ENCODE assay signal across 17 cellular contexts in genomic region chr20:40628877-40629276, GRCh38.
A peak's percentile ranks its signal among the peaks of the same experiment; 100 is the strongest.
DNase-seq lines count a peak whose midpoint lies in the region; ATAC-seq, FAIRE-seq and TF ChIP-seq lines count a peak whose summit lies in the region.
"Had no signal": no experiment of that assay in that cellular context is flagged by ENCODE, and none has a peak within 500 bp of the region (broad histone marks: within the 10 kb centered on the region; RNA-seq: fewer than 3 reads in every experiment).

No MANE protein-coding gene starts in this region.

- POLR2A ChIA-PET in H1 (lab: Charles Lee; ENCODE audit: partially characterized antibody): no interaction called here

- TF ChIP-seq CTCF in RWPE2 (IDR thresholded peaks at IDR 0.05; ENCODE audit: poor library complexity, severe bottlenecking) (no peak), H1 (IDR thresholded peaks at IDR 0.05; ENCODE audit: control extremely low read depth in 1 of 3, insufficient read depth in 1 of 3, low read depth in 1 of 3, low read length in 3 of 3) (no peak), lung (IDR thresholded peaks at IDR 0.05; ENCODE audit: control extremely low read depth, extremely low read depth) (no peak)

- no peaks in the 10 kb centered on the region for H3K79me1 ChIP-seq in H1 (ENCODE audit: low read depth, low read length)

- H3K9ac ChIP-seq in H1 (replicated peaks in 1 of 4; ENCODE audit: extremely low read depth in 1 of 4, low read depth in 3 of 4, low read length in 3 of 4): no peak overlapping the region

- no peaks in the 10 kb centered on the region for H4K20me1 ChIP-seq in H1 (replicated peaks in 1 of 2; ENCODE audit: control insufficient read depth in 1 of 2, insufficient read depth in 2 of 2, low read length in 2 of 2)

- TF ChIP-seq RAD21 in H1 (IDR thresholded peaks at IDR 0.05 in 1 of 2, conservative IDR thresholded peaks at IDR 0.05 in 1 of 2; ENCODE audit: low read depth in 2 of 2, low read length in 2 of 2): no peak

- H3K4me1 ChIP-seq in RWPE2 (ENCODE audit: insufficient read depth, poor library complexity, severe bottlenecking) (no peaks in the 10 kb centered on the region), H1 (replicated peaks in 1 of 4; ENCODE audit: control insufficient read depth in 3 of 4, insufficient read depth in 4 of 4, low read length in 3 of 4) (0 out of 7 replicates have a peak, but pooled peaks cover 0 to 2% (median 0%) of the 10 kb centered on the region in 4 experiments), lung (ENCODE audit: control insufficient read depth in 2 of 2, insufficient read depth in 2 of 2, low read length in 2 of 2) (peaks cover 0 to 4% of the 10 kb centered on the region in 2 donors)

- TF ChIP-seq EP300 in H1 (IDR thresholded peaks at IDR 0.05; ENCODE audit: borderline replicate concordance in 1 of 2, low read depth in 2 of 2, low read length in 2 of 2): no peak

- H3K9me3 ChIP-seq in RWPE2 (ENCODE audit: severe bottlenecking) (no peaks in the 10 kb centered on the region), H1 (ENCODE audit: insufficient read depth in 2 of 2, low read depth in 1 of 2, low read length in 1 of 2) (peaks cover 0 to 2% of the 10 kb centered on the region in 2 experiments; a peak in 1 of 4 replicates), lung (ENCODE audit: control insufficient read depth in 2 of 2, insufficient read depth in 1 of 2, low read length in 1 of 2) (no peaks in the 10 kb centered on the region)

- H3K4me3 Mint-ChIP-seq in activated T-helper 1 cell treated with anti-CD3 and anti-CD28 coated beads, Interleukin-12 subunit alpha, Interleukin-12 subunit beta, Interleukin-2, Interleukin-4 antibody, amounts not matched to agents 30 ng/mL and 10 ng/mL and 1 ng/mL, durations not matched to agents 14 hours and 24 hours and 36 hours: no peak overlapping the region
- H3K4me3 Mint-ChIP-seq: H9 had no signal

- no peak overlapping the region for H3K18ac ChIP-seq in H1 (ENCODE audit: extremely low read depth, low read length)

- H3K36me3 Mint-ChIP-seq in activated T-helper 1 cell treated with anti-CD3 and anti-CD28 coated beads, Interleukin-12 subunit alpha, Interleukin-12 subunit beta, Interleukin-2, Interleukin-4 antibody, amounts not matched to agents 30 ng/mL and 10 ng/mL and 1 ng/mL, durations not matched to agents 14 hours and 24 hours and 36 hours (ENCODE audit: low read depth): no peaks in the 10 kb centered on the region
- H3K36me3 Mint-ChIP-seq: CD14-positive monocyte had no signal

- no peak overlapping the region for H3K23ac ChIP-seq in H1 (ENCODE audit: insufficient read length)

- H4K91ac ChIP-seq in H1 (replicated peaks; ENCODE audit: insufficient read length, low read length): no peak overlapping the region

- H2BK15ac ChIP-seq in H1 (ENCODE audit: low read length): no peak overlapping the region

- H2AK5ac ChIP-seq in H1 (ENCODE audit: low read depth, low read length): no peak overlapping the region

- no peak overlapping the region for H3K14ac ChIP-seq in H1 (ENCODE audit: insufficient read length)

- H3K4me3 ChIP-seq in RWPE2 (ENCODE audit: severe bottlenecking) (no peak overlapping the region), H1 (ENCODE audit: extremely low read depth in 1 of 4, insufficient read depth in 2 of 4, low read depth in 3 of 4, low read length in 4 of 4) (no peak overlapping the region), lung (no peak overlapping the region)

- H2BK5ac ChIP-seq in H1 (ENCODE audit: low read depth, low read length): no peak overlapping the region

- TF ChIP-seq POLR2A in H1 (IDR thresholded peaks at IDR 0.05; ENCODE audit: control extremely low read depth in 1 of 2, low read depth in 2 of 2, low read length in 2 of 2): no peak

- H3K4me1 Mint-ChIP-seq in activated T-helper 1 cell treated with anti-CD3 and anti-CD28 coated beads, Interleukin-12 subunit alpha, Interleukin-12 subunit beta, Interleukin-2, Interleukin-4 antibody, amounts not matched to agents 30 ng/mL and 10 ng/mL and 1 ng/mL, durations not matched to agents 14 hours and 24 hours and 36 hours (ENCODE audit: low read depth): no peaks in the 10 kb centered on the region
- H3K4me1 Mint-ChIP-seq: CD14-positive monocyte had no signal

- H3K27ac ChIP-seq in RWPE2 (ENCODE audit: poor library complexity, severe bottlenecking) (no peak overlapping the region), H1 (ENCODE audit: low read depth, low read length) (no peak overlapping the region), lung (ENCODE audit: low read depth in 1 of 2, low read length in 1 of 2) (no peak overlapping the region)

- intact Hi-C loops in activated T-helper 1 cell treated with anti-CD3 and anti-CD28 coated beads, Interleukin-12 subunit alpha, Interleukin-12 subunit beta, Interleukin-2, Interleukin-4 antibody, amounts not matched to agents 30 ng/mL and 10 ng/mL and 1 ng/mL, durations not matched to agents 14 hours and 24 hours and 36 hours (cut with micrococcal nuclease): no loop called here

- no peaks in the 10 kb centered on the region for H3K79me2 ChIP-seq in H1 (ENCODE audit: control insufficient read depth in 1 of 2, insufficient read depth in 2 of 2, low read length in 2 of 2)

- H3K36me3 ChIP-seq in RWPE2 (ENCODE audit: low read depth): no peaks in the 10 kb centered on the region
- H3K36me3 ChIP-seq in H1 (ENCODE audit: control insufficient read depth in 2 of 4, insufficient read depth in 4 of 4, low read length in 3 of 4): no peaks in the 10 kb centered on the region
- no peaks in the 10 kb centered on the region for H3K36me3 ChIP-seq in lung (ENCODE audit: control insufficient read depth in 2 of 2, insufficient read depth in 2 of 2, low read length in 2 of 2)

- no peaks in the 10 kb centered on the region for H3K27me3 ChIP-seq in RWPE2 (ENCODE audit: insufficient read depth, poor library complexity, severe bottlenecking)
- no peaks in the 10 kb centered on the region for H3K27me3 ChIP-seq in H1 (replicated peaks in 1 of 4; ENCODE audit: control insufficient read depth in 3 of 4, extremely low read depth in 1 of 4, insufficient read depth in 3 of 4, low read length in 3 of 4)
- H3K27me3 ChIP-seq in lung (ENCODE audit: control insufficient read depth, insufficient read depth): no peaks in the 10 kb centered on the region

- peak; percentile 17; the same call in 1 of the 3 replicates for ATAC-seq in RWPE2 (ENCODE audit: low read depth)
- ATAC-seq in lung (ENCODE audit: insufficient read depth, low FRiP score): no peak

- no peak for DNase-seq in HTR-8/SVneo (ENCODE audit: insufficient read length, low spot score)
- DNase-seq in RWPE2 (ENCODE audit: low spot score): peak; percentile 47
- DNase-seq in H1 (ENCODE audit: low read depth in 1 of 2, low spot score in 2 of 2): no peak
- DNase-seq in lung (ENCODE audit: low spot score): peak; percentile 16
- DNase-seq in stimulated activated CD8-positive, alpha-beta memory T cell treated with anti-CD3 and anti-CD28 coated beads, Interleukin-4, amount 100 ng/mL, for 48 hours: no peak
- no peak for DNase-seq in NK-92 (lab: John Stamatoyannopoulos, UW; ENCODE audit: unreplicated experiment)
- no peak for DNase-seq in activated T-helper 1 cell treated with anti-CD3 and anti-CD28 coated beads, Interleukin-12 subunit alpha, Interleukin-12 subunit beta, Interleukin-2, Interleukin-4 antibody, amounts not matched to agents 30 ng/mL and 10 ng/mL and 1 ng/mL, durations not matched to agents 14 hours and 24 hours and 36 hours (ENCODE audit: low spot score)
- DNase-seq: AML-193, H9, NCI-H1092 treated with DMSO at 0.1 percent for 48 hours, NCI-H146, NCI-H2081 treated with DMSO at 0.1 percent for 48 hours, NCI-H510A, NCI-H82, SHP77 treated with DMSO at 0.1 percent for 48 hours had no signal

- no peak overlapping the region for H2BK120ac ChIP-seq in H1 (replicated peaks; ENCODE audit: low read depth, low read length)

- H2BK12ac ChIP-seq in H1 (ENCODE audit: low read depth, low read length): no peak overlapping the region

- H3K9me3 Mint-ChIP-seq in activated T-helper 1 cell treated with anti-CD3 and anti-CD28 coated beads, Interleukin-12 subunit alpha, Interleukin-12 subunit beta, Interleukin-2, Interleukin-4 antibody, amounts not matched to agents 30 ng/mL and 10 ng/mL and 1 ng/mL, durations not matched to agents 14 hours and 24 hours and 36 hours: peaks cover 6% of the 10 kb centered on the region

- H3K56ac ChIP-seq in H1 (replicated peaks; ENCODE audit: insufficient read length, low read depth, low read length): no peak overlapping the region

- 77% methylated on average over 10 of the region's 10 CpGs; no CpG with 5 or more reads in 1 of the 2 experiments for WGBS in H1 (ENCODE audit: extremely low coverage in 1 of 2, insufficient coverage in 1 of 2, insufficient read length in 1 of 2, insufficient replicate concordance in 2 of 2, low coverage in 1 of 2, low lambda C conversion rate in 2 of 2, missing lambda C conversion rate in 1 of 2), 2 experiments
- 84 to 87% methylated on average over 10 of the region's 10 CpGs for WGBS in lung, 2 donors

- no peak overlapping the region for H2BK20ac ChIP-seq in H1 (ENCODE audit: low read length)

- H3K23me2 ChIP-seq in H1 (ENCODE audit: low read depth, low read length): no peaks in the 10 kb centered on the region

- peaks cover 2% of the 10 kb centered on the region for H3K27me3 Mint-ChIP-seq in activated T-helper 1 cell treated with anti-CD3 and anti-CD28 coated beads, Interleukin-12 subunit alpha, Interleukin-12 subunit beta, Interleukin-2, Interleukin-4 antibody, amounts not matched to agents 30 ng/mL and 10 ng/mL and 1 ng/mL, durations not matched to agents 14 hours and 24 hours and 36 hours (ENCODE audit: insufficient read depth)

- no peak overlapping the region for H4K5ac ChIP-seq in H1 (ENCODE audit: insufficient read length, low read depth, low read length)

- H2AFZ ChIP-seq in H1 (ENCODE audit: low read length): peak overlapping the region; percentile 78; the same call in 1 of the 2 replicates

- H3K4ac ChIP-seq in H1 (replicated peaks; ENCODE audit: insufficient read length, low read depth, low read length): no peak overlapping the region

- no peak overlapping the region for H3K4me2 ChIP-seq in H1 (ENCODE audit: insufficient read depth in 1 of 2, low read depth in 2 of 2, low read length in 2 of 2)

- H4K8ac ChIP-seq in H1 (ENCODE audit: extremely low read depth, insufficient read depth, low read length): no peak overlapping the region

- FAIRE-seq in HTR-8/SVneo (lab: Jason Lieb, UNC) (peak; percentile 51), H1 (lab: Jason Lieb, UNC) (peak; percentile 66)
- FAIRE-seq: G401.6 had no signal

- CTCF ChIA-PET in H1 (lab: Charles Lee; ENCODE audit: partially characterized antibody): no interaction called here

- H3K27ac Mint-ChIP-seq in activated T-helper 1 cell treated with anti-CD3 and anti-CD28 coated beads, Interleukin-12 subunit alpha, Interleukin-12 subunit beta, Interleukin-2, Interleukin-4 antibody, amounts not matched to agents 30 ng/mL and 10 ng/mL and 1 ng/mL, durations not matched to agents 14 hours and 24 hours and 36 hours: no peak overlapping the region

TF ChIP-seq in H1, 55 proteins besides CTCF, POLR2A, EP300 and RAD21 (continues in another document):
- no peak for TF ChIP-seq ASH2L (IDR thresholded peaks at IDR 0.05; ENCODE audit: low read length)
- TF ChIP-seq RFX5 (IDR thresholded peaks at IDR 0.05; ENCODE audit: borderline replicate concordance, low read depth, low read length): no peak
- no peak for TF ChIP-seq TAF1 (IDR thresholded peaks at IDR 0.05; ENCODE audit: low read depth, low read length)
- TF ChIP-seq CREB1 (IDR thresholded peaks at IDR 0.05): no peak
- TF ChIP-seq TBP (IDR thresholded peaks at IDR 0.05; ENCODE audit: low read depth, low read length): no peak
- TF ChIP-seq BACH1 (IDR thresholded peaks at IDR 0.05; ENCODE audit: low read length): no peak

Comparison
In these comparisons a context has a peak if more than half of its experiments do, and no peak if none do; other contexts are left out.
1. DNase-seq: peak in RWPE2 (single experiment) and lung (single experiment); none in HTR-8/SVneo (single experiment), H1 (0 of 2), stimulated activated CD8-positive, alpha-beta memory T cell treated with anti-CD3 and anti-CD28 coated beads, Interleukin-4, amount 100 ng/mL, for 48 hours (single experiment), NK-92 (single experiment) and activated T-helper 1 cell treated with anti-CD3 and anti-CD28 coated beads, Interleukin-12 subunit alpha, Interleukin-12 subunit beta, Interleukin-2, Interleukin-4 antibody, amounts not matched to agents 30 ng/mL and 10 ng/mL and 1 ng/mL, durations not matched to agents 14 hours and 24 hours and 36 hours (single experiment).